Comparison of ENCODE assay signal across 18 cellular contexts in the genomic region with DNA sequence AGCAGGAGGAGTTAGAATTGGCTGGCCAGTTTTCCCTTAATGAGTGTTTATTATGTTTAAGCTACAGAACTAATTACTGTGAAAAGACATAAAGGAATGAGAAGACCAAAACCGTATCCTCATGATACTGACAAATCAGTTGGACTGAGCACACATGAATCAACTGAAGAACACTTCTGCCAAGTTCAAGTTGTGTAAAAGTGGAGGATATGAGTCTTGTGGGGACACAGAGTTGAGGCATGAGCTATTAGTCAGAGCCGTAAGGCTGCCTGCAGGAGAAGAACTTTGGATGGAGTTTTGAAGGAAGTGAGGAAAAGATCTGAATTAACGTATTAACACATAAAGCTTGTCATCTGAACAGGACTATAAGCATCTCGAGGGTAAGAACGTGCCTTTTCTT. TPM values are rescaled to one million over a fixed set of nuclear protein-coding genes. Genes with fewer than 3 reads are reported as not detected.
DNase-seq lines count a peak whose midpoint lies in the region; ATAC-seq, FAIRE-seq and TF ChIP-seq lines count a peak whose summit lies in the region.
"Had no signal": no experiment of that assay in that cellular context is flagged by ENCODE, and none has a peak within 500 bp of the region (broad histone marks: within the 10 kb centered on the region; RNA-seq: fewer than 3 reads in every experiment).

No MANE protein-coding gene starts in this region.

- H3K9me3 ChIP-seq in mammary epithelial cell (replicated peaks; ENCODE audit: insufficient read depth, low read length) (no peaks in the 10 kb centered on the region), left lung (no peaks in the 10 kb centered on the region), BE2C (no peaks in the 10 kb centered on the region; the same call in 1 of the 2 replicates)
- H3K9me3 ChIP-seq in naive thymus-derived CD4-positive, alpha-beta T cell (ENCODE audit: control insufficient read depth in 2 of 3, low read length in 3 of 3): no peaks in the 10 kb centered on the region
- H3K9me3 ChIP-seq: BLaER1, prostate gland, vagina had no signal

- CTCF ChIA-PET in mammary epithelial cell (lab: Charles Lee; ENCODE audit: low non-redundant PET): no interaction called here
- CTCF ChIA-PET in naive thymus-derived CD4-positive, alpha-beta T cell (lab: Charles Lee): no interaction called here

- intact Hi-C loops in mammary epithelial cell (cut with micrococcal nuclease): no loop called here
- intact Hi-C loops in left lung (cut with DNase I): no loop called here
- intact Hi-C loops in naive thymus-derived CD4-positive, alpha-beta T cell (cut with micrococcal nuclease): no loop called here

- no peak overlapping the region for H3K27ac Mint-ChIP-seq in naive thymus-derived CD4-positive, alpha-beta T cell
- H3K27ac Mint-ChIP-seq: stimulated activated naive B cell treated with anti-CD40 and anti-IgM and Interleukin-4, amounts not matched to agents 10 μg/mL and 1 μg/mL and 100 μg/mL, for 72 hours had no signal

- H3K4me1 ChIP-seq in mammary epithelial cell (ENCODE audit: insufficient read depth, low read length) (peaks cover 26% of the 10 kb centered on the region), left lung (no peaks in the 10 kb centered on the region), BE2C (no peaks in the 10 kb centered on the region)
- H3K4me1 ChIP-seq in naive thymus-derived CD4-positive, alpha-beta T cell (ENCODE audit: control insufficient read depth in 2 of 2, insufficient read depth in 2 of 2, low read length in 2 of 2): no peaks in the 10 kb centered on the region
- H3K4me1 ChIP-seq: BLaER1, prostate gland, vagina had no signal

- POLR2A ChIA-PET in naive thymus-derived CD4-positive, alpha-beta T cell (lab: Charles Lee): no interaction called here

- no TSS peak for BruUV-seq in mammary epithelial cell (replicated peaks; lab: Mats Ljungman, UMichigan)

- H3K4me2 ChIP-seq in mammary epithelial cell (ENCODE audit: insufficient read depth, low read depth, low read length): no peak overlapping the region
- H3K4me2 ChIP-seq: BLaER1 had no signal

- in situ Hi-C loops in mammary epithelial cell (cut with MboI; ENCODE audit: low sequenced_read_pairs in 2 of 2): loop anchor here in 1 of 2 donors (25.0 kb wide), 1 partner anchor 555 kb away; no protein-coding TSS in a partner anchor

- FAIRE-seq in HTR-8/SVneo (lab: Jason Lieb, UNC): no peak

- DNase-seq in AG08396 (ENCODE audit: low spot score): peak; percentile 30
- peak; percentile 78 for DNase-seq in LHCN-M2 (ENCODE audit: low read depth)
- peak; percentile 76 for DNase-seq in mammary epithelial cell
- no peak for DNase-seq in left lung
- DNase-seq in HTR-8/SVneo (ENCODE audit: insufficient read length, low spot score): no peak
- no peak for DNase-seq in naive thymus-derived CD4-positive, alpha-beta T cell
- DNase-seq in BE2C: no peak
- DNase-seq: DMS79; H7; midbrain; NCI-H1048; NCI-H446; stimulated activated CD4-positive, alpha-beta T cell treated with anti-CD3 and anti-CD28 coated beads, Interleukin-2, amount 100 ng/mL, for 48 hours; stimulated activated naive B cell treated with anti-CD40 and anti-IgM and Interleukin-4, amounts not matched to agents 10 μg/mL and 1 μg/mL and 100 μg/mL, for 72 hours had no signal

- no peak overlapping the region for H3K9ac ChIP-seq in mammary epithelial cell (ENCODE audit: insufficient read depth, low read length)
- H3K9ac ChIP-seq: BLaER1 had no signal

- WGBS in mammary epithelial cell (ENCODE audit: low coverage, missing lambda C conversion rate): 86% methylated on average over 5 of the region's 5 CpGs

- ATAC-seq in left lung: peak; percentile 17
- no peak for ATAC-seq in naive thymus-derived CD4-positive, alpha-beta T cell
- ATAC-seq in HG03139 (IDR thresholded peaks at IDR 0.05; ENCODE audit: unreplicated experiment): no peak
- ATAC-seq: stimulated activated naive B cell treated with anti-CD40 and anti-IgM and Interleukin-4, amounts not matched to agents 10 μg/mL and 1 μg/mL and 100 μg/mL, for 72 hours had no signal

- H2AFZ ChIP-seq in mammary epithelial cell (ENCODE audit: low read depth, low read length): no peak overlapping the region

- H3K27me3 Mint-ChIP-seq in naive thymus-derived CD4-positive, alpha-beta T cell: peaks cover 0 to 8% (median 4%) of the 10 kb centered on the region in 5 donors
- H3K27me3 Mint-ChIP-seq: stimulated activated naive B cell treated with anti-CD40 and anti-IgM and Interleukin-4, amounts not matched to agents 10 μg/mL and 1 μg/mL and 100 μg/mL, for 72 hours had no signal

- H3K27ac ChIP-seq in mammary epithelial cell (ENCODE audit: insufficient read depth, low read depth, low read length): no peak overlapping the region
- no peak overlapping the region for H3K27ac ChIP-seq in left lung
- H3K27ac ChIP-seq in naive thymus-derived CD4-positive, alpha-beta T cell (ENCODE audit: low read depth, low read length): no peak overlapping the region
- H3K27ac ChIP-seq: BLaER1, prostate gland, vagina had no signal

- no peaks in the 10 kb centered on the region for H3K27me3 ChIP-seq in mammary epithelial cell (ENCODE audit: insufficient read depth, low read length)
- no peaks in the 10 kb centered on the region for H3K27me3 ChIP-seq in left lung
- no peaks in the 10 kb centered on the region for H3K27me3 ChIP-seq in naive thymus-derived CD4-positive, alpha-beta T cell (ENCODE audit: control insufficient read depth in 2 of 2, insufficient read depth in 2 of 2, low read length in 2 of 2)
- H3K27me3 ChIP-seq in BE2C: no peaks in the 10 kb centered on the region
- H3K27me3 ChIP-seq: BLaER1, vagina had no signal

- peaks cover 79% of the 10 kb centered on the region for H3K36me3 ChIP-seq in mammary epithelial cell (ENCODE audit: insufficient read depth, low read length)
- H3K36me3 ChIP-seq in left lung: no peaks in the 10 kb centered on the region
- no peaks in the 10 kb centered on the region for H3K36me3 ChIP-seq in naive thymus-derived CD4-positive, alpha-beta T cell (ENCODE audit: control insufficient read depth in 2 of 3, insufficient read depth in 3 of 3, low read length in 3 of 3)
- no peaks in the 10 kb centered on the region for H3K36me3 ChIP-seq in BE2C
- H3K36me3 ChIP-seq: BLaER1, prostate gland, vagina had no signal

- H3K4me3 ChIP-seq in mammary epithelial cell (replicated peaks in 1 of 3; ENCODE audit: insufficient read depth in 1 of 3, low read depth in 2 of 3, low read length in 3 of 3) (no peak overlapping the region), left lung (no peak overlapping the region), BE2C (ENCODE audit: low read depth, low read length) (no peak overlapping the region)
- H3K4me3 ChIP-seq in naive thymus-derived CD4-positive, alpha-beta T cell (ENCODE audit: low read length): no peak overlapping the region
- H3K4me3 ChIP-seq: BLaER1, prostate gland, vagina had no signal

- peaks cover 30% of the 10 kb centered on the region for H4K20me1 ChIP-seq in mammary epithelial cell (ENCODE audit: insufficient read depth, low read length)
- H4K20me1 ChIP-seq: BLaER1 had no signal

- dilution Hi-C loops in mammary epithelial cell (cut with HindIII; ENCODE audit: low sequenced_read_pairs): no loop called here

- H3K4me3 Mint-ChIP-seq in naive thymus-derived CD4-positive, alpha-beta T cell: no peak overlapping the region
- H3K4me3 Mint-ChIP-seq: stimulated activated naive B cell treated with anti-CD40 and anti-IgM and Interleukin-4, amounts not matched to agents 10 μg/mL and 1 μg/mL and 100 μg/mL, for 72 hours had no signal

- H3K79me2 ChIP-seq in mammary epithelial cell (ENCODE audit: insufficient read depth, low read length): peaks cover 95% of the 10 kb centered on the region

- peaks cover 0 to 2% (median 0%) of the 10 kb centered on the region in 11 donors for H3K9me3 Mint-ChIP-seq in naive thymus-derived CD4-positive, alpha-beta T cell
- H3K9me3 Mint-ChIP-seq: stimulated activated naive B cell treated with anti-CD40 and anti-IgM and Interleukin-4, amounts not matched to agents 10 μg/mL and 1 μg/mL and 100 μg/mL, for 72 hours had no signal

- TF ChIP-seq CTCF in mammary epithelial cell (conservative IDR thresholded peaks at IDR 0.05 in 1 of 2, IDR thresholded peaks at IDR 0.05 in 1 of 2; ENCODE audit: extremely low read depth in 1 of 2, insufficient read depth in 1 of 2, low read depth in 1 of 2, low read length in 2 of 2) (no peak), left lung (IDR thresholded peaks at IDR 0.05) (no peak), BE2C (IDR thresholded peaks at IDR 0.05; ENCODE audit: low read depth, low read length) (no peak)

- H3K4me1 Mint-ChIP-seq in naive thymus-derived CD4-positive, alpha-beta T cell: no peaks in the 10 kb centered on the region
- H3K4me1 Mint-ChIP-seq: stimulated activated naive B cell treated with anti-CD40 and anti-IgM and Interleukin-4, amounts not matched to agents 10 μg/mL and 1 μg/mL and 100 μg/mL, for 72 hours had no signal

- H3K36me3 Mint-ChIP-seq in naive thymus-derived CD4-positive, alpha-beta T cell: no peaks in the 10 kb centered on the region
- H3K36me3 Mint-ChIP-seq: stimulated activated naive B cell treated with anti-CD40 and anti-IgM and Interleukin-4, amounts not matched to agents 10 μg/mL and 1 μg/mL and 100 μg/mL, for 72 hours had no signal

RNA-seq across cellular contexts. Expression of gene HMGA2, which starts 43.1 kb away (rescaled TPM):
- 51.0 and 53.2 TPM in 2 replicates for total RNA-seq in LHCN-M2 (2014; rRNA removed)
- 23.8 TPM for polyA plus RNA-seq in LHCN-M2 (2012)
- total RNA-seq in mammary epithelial cell: 100 to 1,000 TPM in 1 of 2 donors, 10 to 100 TPM in 1; 23.8 to 189 TPM
- 41.2 TPM for polyA plus RNA-seq in mammary epithelial cell
- 46.4 TPM for polyA minus RNA-seq in mammary epithelial cell
- under 1 TPM; 0.09 to 0.10 TPM for total RNA-seq in left lung
- under 1 TPM in 2 of 5 experiments, not detected in 3; 0.16 to 0.47 TPM for total RNA-seq in naive thymus-derived CD4-positive, alpha-beta T cell
- polyA plus RNA-seq in naive thymus-derived CD4-positive, alpha-beta T cell: not detected
- polyA plus RNA-seq in BE2C (2012; ENCODE audit: insufficient read depth, insufficient read length, low read depth): not detected

Comparison
In these comparisons a context has a peak if more than half of its experiments do, and no peak if none do; other contexts are left out.
1. DNase-seq: peak in AG08396 (single experiment), LHCN-M2 (single experiment) and mammary epithelial cell (single experiment); none in left lung (0 of 2), HTR-8/SVneo (single experiment), naive thymus-derived CD4-positive, alpha-beta T cell (0 of 9) and BE2C (single experiment).
2. RNA of gene HMGA2, which starts 43.1 kb away (total RNA-seq): 23.8 to 189 TPM in mammary epithelial cell and 51.0 to 53.2 TPM in LHCN-M2; 0.16 to 0.47 TPM in naive thymus-derived CD4-positive, alpha-beta T cell and 0.09 to 0.10 TPM in left lung; every median in the first group is over 10 times any median in the second.